10 cellular contexts compared by ENCODE assay signal in genomic region chr3:143763568-143764162, GRCh38.
DNase-seq lines count a peak whose midpoint lies in the region; ATAC-seq, FAIRE-seq and TF ChIP-seq lines count a peak whose summit lies in the region.
"Had no signal": no experiment of that assay in that cellular context is flagged by ENCODE, and none has a peak within 500 bp of the region (broad histone marks: within the 10 kb centered on the region; RNA-seq: fewer than 3 reads in every experiment).

No MANE protein-coding gene starts in this region.

- peak; percentile 54 for ATAC-seq in foreskin keratinocyte
- no peak for ATAC-seq in GM19397 (IDR thresholded peaks at IDR 0.05; ENCODE audit: unreplicated experiment)

- no peaks in the 10 kb centered on the region for H3K27me3 ChIP-seq in foreskin keratinocyte

- FAIRE-seq in G401.6 (lab: Jason Lieb, UNC) (peak; percentile 58), RCC 7860 (lab: Jason Lieb, UNC) (peak; percentile 55)

- DNase-seq in RCC 7860 (ENCODE audit: low spot score), result no peak
- no peak for DNase-seq in foreskin keratinocyte
- no peak for DNase-seq in effector CD4-positive, alpha-beta T cell
- no peak for DNase-seq in NCI-H187 (lab: John Stamatoyannopoulos, UW)
- DNase-seq in NCI-H2196 treated with DMSO at 0.1 percent for 48 hours (lab: John Stamatoyannopoulos, UW; ENCODE audit: unreplicated experiment), result no peak
- DNase-seq: activated CD8-positive, alpha-beta memory T cell treated with anti-CD3 and anti-CD28 coated beads, Interleukin-2, amount 50 U/mL, for 48 hours had no signal

- no peaks in the 10 kb centered on the region for H3K4me1 ChIP-seq in foreskin keratinocyte

- H3K27ac ChIP-seq in 22Rv1, result no peak overlapping the region
- H3K27ac ChIP-seq in foreskin keratinocyte, result no peak overlapping the region
- H3K27ac ChIP-seq: thoracic aorta had no signal

- TF ChIP-seq CTCF in 22Rv1 (IDR thresholded peaks at IDR 0.05) (peak; percentile 44), foreskin keratinocyte (conservative IDR thresholded peaks at IDR 0.05) (peak; percentile 70)
